In the genomic region with DNA sequence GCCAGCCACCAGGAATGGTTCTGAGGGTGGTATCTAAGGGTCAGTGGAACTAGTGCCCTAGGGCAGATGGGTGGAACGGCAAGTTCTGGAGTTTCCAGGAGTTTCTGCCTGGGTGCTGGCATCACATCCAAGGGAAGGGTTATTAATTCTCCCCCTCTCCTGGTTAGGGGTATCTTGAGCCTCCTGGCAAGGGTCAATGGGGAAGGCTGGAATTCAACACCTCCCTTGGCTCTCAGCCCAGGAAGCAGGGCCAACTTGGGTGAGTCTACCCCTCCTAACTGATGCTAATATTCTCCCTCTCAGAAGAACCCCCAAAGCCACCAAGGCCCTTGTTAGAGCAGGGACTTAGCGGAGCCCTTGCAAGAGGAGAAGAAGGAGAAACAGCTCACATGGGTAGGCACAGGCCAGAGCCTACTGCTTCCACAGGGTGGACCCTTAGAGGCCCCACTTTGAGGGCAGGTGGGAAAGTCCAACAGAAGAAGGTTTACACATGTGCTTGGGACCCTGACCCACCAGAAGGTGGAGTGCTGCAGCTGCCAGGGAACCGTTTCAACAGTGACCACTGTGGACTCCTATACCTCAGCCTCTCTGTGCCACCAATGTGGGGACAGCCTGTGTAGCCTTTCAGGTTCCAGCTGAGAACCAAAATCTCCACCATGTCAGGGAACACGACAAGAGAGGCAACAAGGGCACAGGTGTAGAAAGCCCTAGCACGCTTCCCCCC, we compare ENCODE assay signal across 6 cellular contexts. TPM values are rescaled to one million over a fixed set of nuclear protein-coding genes. Genes with fewer than 3 reads are reported as not detected.
DNase-seq lines count a peak whose midpoint lies in the region; TF ChIP-seq lines count a peak whose summit lies in the region.

No MANE protein-coding gene starts in this region.

- peaks cover 35% of the 10 kb centered on the region for H3K4me1 ChIP-seq in GM23248 (ENCODE audit: insufficient read depth)

- peak overlapping the region; percentile 98 for H3K4me2 ChIP-seq in GM23248 (ENCODE audit: unreplicated experiment)

- H3K4me1 Mint-ChIP-seq in activated naive CD8-positive, alpha-beta T cell treated with anti-CD3 and anti-CD28 coated beads for 36 hours = peaks cover 52% of the 10 kb centered on the region
- peaks cover 35% of the 10 kb centered on the region for H3K4me1 Mint-ChIP-seq in nephron

- H4K20me1 ChIP-seq in GM23248 (ENCODE audit: insufficient read depth) = peaks cover 10% of the 10 kb centered on the region; the same call in 1 of the 2 replicates

- H3K36me3 ChIP-seq in GM23248 (ENCODE audit: low read depth) = peaks cover 7% of the 10 kb centered on the region; the same call in 1 of the 2 replicates

- no peaks in the 10 kb centered on the region for H3K9me3 ChIP-seq in GM23248 (ENCODE audit: low read depth)

- H3K27me3 Mint-ChIP-seq in activated naive CD8-positive, alpha-beta T cell treated with anti-CD3 and anti-CD28 coated beads for 36 hours = no peaks in the 10 kb centered on the region
- no peaks in the 10 kb centered on the region for H3K27me3 Mint-ChIP-seq in nephron (ENCODE audit: low read depth)

- DNase-seq in GM23248 = peak; percentile 13
- no peak for DNase-seq in activated naive CD8-positive, alpha-beta T cell treated with anti-CD3 and anti-CD28 coated beads for 36 hours
- DNase-seq in putamen (ENCODE audit: low spot score) = no peak
- DNase-seq in NCI-H1105 (lab: John Stamatoyannopoulos, UW) = no peak
- no peak for DNase-seq in retina

- 68 to 74% methylated on average over 5 of the region's 5 CpGs for WGBS in GM23248 (ENCODE audit: low coverage in 1 of 2, low lambda C conversion rate in 2 of 2, missing lambda C conversion rate in 2 of 2), 2 experiments

- H3K9me3 Mint-ChIP-seq in activated naive CD8-positive, alpha-beta T cell treated with anti-CD3 and anti-CD28 coated beads for 36 hours = no peaks in the 10 kb centered on the region
- no peaks in the 10 kb centered on the region for H3K9me3 Mint-ChIP-seq in nephron

- peak overlapping the region; percentile 89; the same call in 1 of the 2 replicates for H3K9ac ChIP-seq in GM23248

- no peak overlapping the region for H3K27ac ChIP-seq in GM23248

- peak in 1 of 3 experiments; percentile 16 for TF ChIP-seq CTCF in nephron (IDR thresholded peaks at IDR 0.05; ENCODE audit: unreplicated experiment in 3 of 3)

- peak overlapping the region; percentile 75 for H3K4me3 ChIP-seq in GM23248

- no peaks in the 10 kb centered on the region for H3K9me2 ChIP-seq in GM23248 (ENCODE audit: insufficient read depth)

- no peak overlapping the region for H2AFZ ChIP-seq in GM23248

- no peaks in the 10 kb centered on the region for H3K27me3 ChIP-seq in GM23248 (replicated peaks; ENCODE audit: insufficient read depth)

- H3K27ac Mint-ChIP-seq in activated naive CD8-positive, alpha-beta T cell treated with anti-CD3 and anti-CD28 coated beads for 36 hours = peak overlapping the region; percentile 15
- no peak overlapping the region for H3K27ac Mint-ChIP-seq in nephron

- peaks cover 82% of the 10 kb centered on the region for H3K79me2 ChIP-seq in GM23248 (ENCODE audit: insufficient read depth)

- in situ Hi-C loops in GM23248 (cut with MboI) = no loop called here

- peak overlapping the region; percentile 98 for H3K4me3 Mint-ChIP-seq in activated naive CD8-positive, alpha-beta T cell treated with anti-CD3 and anti-CD28 coated beads for 36 hours
- H3K4me3 Mint-ChIP-seq in nephron = peak overlapping the region; percentile 99

- H3K36me3 Mint-ChIP-seq in activated naive CD8-positive, alpha-beta T cell treated with anti-CD3 and anti-CD28 coated beads for 36 hours = peaks cover 20% of the 10 kb centered on the region
- H3K36me3 Mint-ChIP-seq in nephron (ENCODE audit: low read depth) = peaks cover 18% of the 10 kb centered on the region

- H3F3A ChIP-seq in GM23248 (ENCODE audit: insufficient read depth) = peaks cover 14% of the 10 kb centered on the region; the same call in 1 of the 2 replicates

RNA-seq across cellular contexts. Expression of a gene that starts 3.3 kb away (rescaled TPM):
- 68.4 and 95.4 TPM in 2 replicates for total RNA-seq in GM23248 (2014; rRNA removed; shearing (Covaris generic))
- 73.1 and 78.1 TPM in 2 replicates for polyA plus RNA-seq in GM23248 (2016; fragmentation: Nextera tagmentation; extraction: Ambion mirVana)
- total RNA-seq in activated naive CD8-positive, alpha-beta T cell treated with anti-CD3 and anti-CD28 coated beads for 36 hours = 10 to 100 TPM; 19.0 to 20.2 TPM

RNA-seq across cellular contexts. Expression of a gene that starts 5.3 kb away (rescaled TPM):
- total RNA-seq in GM23248 (2014; rRNA removed; shearing (Covaris generic)) = 29.0 and 37.7 TPM in 2 replicates
- 28.3 and 31.5 TPM in 2 replicates for polyA plus RNA-seq in GM23248 (2016; fragmentation: Nextera tagmentation; extraction: Ambion mirVana)
- 10 to 100 TPM; 19.4 to 19.5 TPM for total RNA-seq in activated naive CD8-positive, alpha-beta T cell treated with anti-CD3 and anti-CD28 coated beads for 36 hours

RNA-seq across cellular contexts. Expression of a gene that starts 5.4 kb away (rescaled TPM):
- 17.9 and 20.2 TPM in 2 replicates for total RNA-seq in GM23248 (2014; rRNA removed; shearing (Covaris generic))
- 22.9 and 28.9 TPM in 2 replicates for polyA plus RNA-seq in GM23248 (2016; fragmentation: Nextera tagmentation; extraction: Ambion mirVana)
- 10 to 100 TPM; 41.1 to 43.8 TPM for total RNA-seq in activated naive CD8-positive, alpha-beta T cell treated with anti-CD3 and anti-CD28 coated beads for 36 hours

RNA-seq across cellular contexts. Expression of a gene that starts 10.5 kb away (rescaled TPM):
- 1.5 TPM in 1 of 2 replicates, not detected in the other for total RNA-seq in GM23248 (2014; rRNA removed; shearing (Covaris generic))
- 0.61 and 0.90 TPM in 2 replicates for polyA plus RNA-seq in GM23248 (2016; fragmentation: Nextera tagmentation; extraction: Ambion mirVana)
- total RNA-seq in activated naive CD8-positive, alpha-beta T cell treated with anti-CD3 and anti-CD28 coated beads for 36 hours = under 1 TPM; 0.39 to 0.74 TPM

RNA-seq across cellular contexts. Expression of a gene that starts 15.4 kb away (rescaled TPM):
- total RNA-seq in GM23248 (2014; rRNA removed; shearing (Covaris generic)) = 57.5 and 68.7 TPM in 2 replicates
- 56.4 and 59.0 TPM in 2 replicates for polyA plus RNA-seq in GM23248 (2016; fragmentation: Nextera tagmentation; extraction: Ambion mirVana)
- 10 to 100 TPM; 51.7 to 53.7 TPM for total RNA-seq in activated naive CD8-positive, alpha-beta T cell treated with anti-CD3 and anti-CD28 coated beads for 36 hours
